Comparison of ENCODE assay signal across 1 cellular context in the genomic region with DNA sequence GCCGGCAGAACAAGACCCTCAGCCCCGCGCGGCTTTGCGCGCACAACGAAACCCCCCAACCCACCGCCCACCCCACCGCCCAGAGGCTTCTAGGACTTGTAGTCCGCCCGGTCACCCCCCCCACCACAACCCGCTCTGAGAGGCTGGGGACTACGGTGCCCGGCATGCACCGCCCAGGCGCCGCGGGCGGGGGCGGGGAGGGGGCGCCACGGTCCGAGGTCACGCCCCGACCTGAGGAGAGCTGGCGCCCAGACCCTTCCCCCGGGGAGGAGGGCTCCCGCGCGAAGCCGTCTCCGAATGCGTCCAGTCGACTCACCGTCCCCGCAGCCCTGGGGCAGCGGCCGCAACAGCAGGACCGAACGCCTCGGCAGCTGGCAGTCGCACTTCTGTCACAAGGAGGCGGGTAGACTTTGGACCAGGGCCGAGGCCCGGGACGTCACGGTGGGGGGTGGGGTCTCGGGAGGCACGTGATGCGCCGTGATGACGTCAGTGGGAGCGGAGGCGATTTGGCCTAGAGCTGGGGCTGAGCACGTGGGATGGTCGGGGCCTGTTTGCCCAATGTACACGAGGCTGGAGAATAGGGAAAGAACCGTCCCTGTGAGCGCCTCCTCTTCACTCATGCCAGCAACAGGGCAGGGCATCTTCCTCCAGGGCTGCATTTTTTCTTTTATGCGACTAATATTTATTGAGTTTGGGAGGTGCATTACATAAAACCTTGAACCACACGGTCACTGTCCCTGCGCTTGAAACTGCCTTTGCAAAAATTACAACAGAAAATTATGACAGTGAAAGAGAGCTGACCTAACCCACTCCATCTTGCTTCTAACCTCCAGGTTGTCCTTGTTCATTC.
TF ChIP-seq lines count a peak whose summit lies in the region.

A gene (minus strand): TSS at position 388 of the 850 bp plus-strand sequence. CDS start 24,643 bp downstream, outside the sequence.

TF ChIP-seq in neural cell, 6 proteins besides CTCF, POLR2A, EP300 and RAD21 (continued from another document):
- TF ChIP-seq, protein P1, sequence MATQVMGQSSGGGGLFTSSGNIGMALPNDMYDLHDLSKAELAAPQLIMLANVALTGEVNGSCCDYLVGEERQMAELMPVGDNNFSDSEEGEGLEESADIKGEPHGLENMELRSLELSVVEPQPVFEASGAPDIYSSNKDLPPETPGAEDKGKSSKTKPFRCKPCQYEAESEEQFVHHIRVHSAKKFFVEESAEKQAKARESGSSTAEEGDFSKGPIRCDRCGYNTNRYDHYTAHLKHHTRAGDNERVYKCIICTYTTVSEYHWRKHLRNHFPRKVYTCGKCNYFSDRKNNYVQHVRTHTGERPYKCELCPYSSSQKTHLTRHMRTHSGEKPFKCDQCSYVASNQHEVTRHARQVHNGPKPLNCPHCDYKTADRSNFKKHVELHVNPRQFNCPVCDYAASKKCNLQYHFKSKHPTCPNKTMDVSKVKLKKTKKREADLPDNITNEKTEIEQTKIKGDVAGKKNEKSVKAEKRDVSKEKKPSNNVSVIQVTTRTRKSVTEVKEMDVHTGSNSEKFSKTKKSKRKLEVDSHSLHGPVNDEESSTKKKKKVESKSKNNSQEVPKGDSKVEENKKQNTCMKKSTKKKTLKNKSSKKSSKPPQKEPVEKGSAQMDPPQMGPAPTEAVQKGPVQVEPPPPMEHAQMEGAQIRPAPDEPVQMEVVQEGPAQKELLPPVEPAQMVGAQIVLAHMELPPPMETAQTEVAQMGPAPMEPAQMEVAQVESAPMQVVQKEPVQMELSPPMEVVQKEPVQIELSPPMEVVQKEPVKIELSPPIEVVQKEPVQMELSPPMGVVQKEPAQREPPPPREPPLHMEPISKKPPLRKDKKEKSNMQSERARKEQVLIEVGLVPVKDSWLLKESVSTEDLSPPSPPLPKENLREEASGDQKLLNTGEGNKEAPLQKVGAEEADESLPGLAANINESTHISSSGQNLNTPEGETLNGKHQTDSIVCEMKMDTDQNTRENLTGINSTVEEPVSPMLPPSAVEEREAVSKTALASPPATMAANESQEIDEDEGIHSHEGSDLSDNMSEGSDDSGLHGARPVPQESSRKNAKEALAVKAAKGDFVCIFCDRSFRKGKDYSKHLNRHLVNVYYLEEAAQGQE (IDR thresholded peaks at IDR 0.05; ENCODE audit: borderline replicate concordance): peak; percentile 82
- TF ChIP-seq SMC3 (conservative IDR thresholded peaks at IDR 0.05; ENCODE audit: poor library complexity) (peak; percentile 29), POLR2AphosphoS5 (IDR thresholded peaks at IDR 0.05) (peak; percentile 98), EZH2 (IDR thresholded peaks at IDR 0.05; ENCODE audit: borderline replicate concordance, insufficient read depth, low read length, poor library complexity, severe bottlenecking) (no peak)
